ENCODE assay signal across 1 cellular context in genomic region chr20:32893878-32894483, GRCh38.
TF ChIP-seq lines count a peak whose summit lies in the region.

No MANE protein-coding gene starts in this region.

TF ChIP-seq in HepG2, 621 proteins besides CTCF, POLR2A, EP300 and RAD21 (continued from another document and continues in another):
- TF ChIP-seq, protein P1, sequence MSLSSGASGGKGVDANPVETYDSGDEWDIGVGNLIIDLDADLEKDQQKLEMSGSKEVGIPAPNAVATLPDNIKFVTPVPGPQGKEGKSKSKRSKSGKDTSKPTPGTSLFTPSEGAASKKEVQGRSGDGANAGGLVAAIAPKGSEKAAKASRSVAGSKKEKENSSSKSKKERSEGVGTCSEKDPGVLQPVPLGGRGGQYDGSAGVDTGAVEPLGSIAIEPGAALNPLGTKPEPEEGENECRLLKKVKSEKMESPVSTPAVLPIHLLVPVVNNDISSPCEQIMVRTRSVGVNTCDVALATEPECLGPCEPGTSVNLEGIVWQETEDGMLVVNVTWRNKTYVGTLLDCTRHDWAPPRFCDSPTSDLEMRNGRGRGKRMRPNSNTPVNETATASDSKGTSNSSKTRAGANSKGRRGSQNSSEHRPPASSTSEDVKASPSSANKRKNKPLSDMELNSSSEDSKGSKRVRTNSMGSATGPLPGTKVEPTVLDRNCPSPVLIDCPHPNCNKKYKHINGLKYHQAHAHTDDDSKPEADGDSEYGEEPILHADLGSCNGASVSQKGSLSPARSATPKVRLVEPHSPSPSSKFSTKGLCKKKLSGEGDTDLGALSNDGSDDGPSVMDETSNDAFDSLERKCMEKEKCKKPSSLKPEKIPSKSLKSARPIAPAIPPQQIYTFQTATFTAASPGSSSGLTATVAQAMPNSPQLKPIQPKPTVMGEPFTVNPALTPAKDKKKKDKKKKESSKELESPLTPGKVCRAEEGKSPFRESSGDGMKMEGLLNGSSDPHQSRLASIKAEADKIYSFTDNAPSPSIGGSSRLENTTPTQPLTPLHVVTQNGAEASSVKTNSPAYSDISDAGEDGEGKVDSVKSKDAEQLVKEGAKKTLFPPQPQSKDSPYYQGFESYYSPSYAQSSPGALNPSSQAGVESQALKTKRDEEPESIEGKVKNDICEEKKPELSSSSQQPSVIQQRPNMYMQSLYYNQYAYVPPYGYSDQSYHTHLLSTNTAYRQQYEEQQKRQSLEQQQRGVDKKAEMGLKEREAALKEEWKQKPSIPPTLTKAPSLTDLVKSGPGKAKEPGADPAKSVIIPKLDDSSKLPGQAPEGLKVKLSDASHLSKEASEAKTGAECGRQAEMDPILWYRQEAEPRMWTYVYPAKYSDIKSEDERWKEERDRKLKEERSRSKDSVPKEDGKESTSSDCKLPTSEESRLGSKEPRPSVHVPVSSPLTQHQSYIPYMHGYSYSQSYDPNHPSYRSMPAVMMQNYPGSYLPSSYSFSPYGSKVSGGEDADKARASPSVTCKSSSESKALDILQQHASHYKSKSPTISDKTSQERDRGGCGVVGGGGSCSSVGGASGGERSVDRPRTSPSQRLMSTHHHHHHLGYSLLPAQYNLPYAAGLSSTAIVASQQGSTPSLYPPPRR (CRISPR knock-in tag; IDR thresholded peaks at IDR 0.05; ENCODE audit: borderline replicate concordance) = no peak
- no peak for TF ChIP-seq RCOR2 (CRISPR knock-in tag; IDR thresholded peaks at IDR 0.05)
- TF ChIP-seq ZSCAN29 (CRISPR knock-in tag; conservative IDR thresholded peaks at IDR 0.05) = no peak
- TF ChIP-seq, protein P2, sequence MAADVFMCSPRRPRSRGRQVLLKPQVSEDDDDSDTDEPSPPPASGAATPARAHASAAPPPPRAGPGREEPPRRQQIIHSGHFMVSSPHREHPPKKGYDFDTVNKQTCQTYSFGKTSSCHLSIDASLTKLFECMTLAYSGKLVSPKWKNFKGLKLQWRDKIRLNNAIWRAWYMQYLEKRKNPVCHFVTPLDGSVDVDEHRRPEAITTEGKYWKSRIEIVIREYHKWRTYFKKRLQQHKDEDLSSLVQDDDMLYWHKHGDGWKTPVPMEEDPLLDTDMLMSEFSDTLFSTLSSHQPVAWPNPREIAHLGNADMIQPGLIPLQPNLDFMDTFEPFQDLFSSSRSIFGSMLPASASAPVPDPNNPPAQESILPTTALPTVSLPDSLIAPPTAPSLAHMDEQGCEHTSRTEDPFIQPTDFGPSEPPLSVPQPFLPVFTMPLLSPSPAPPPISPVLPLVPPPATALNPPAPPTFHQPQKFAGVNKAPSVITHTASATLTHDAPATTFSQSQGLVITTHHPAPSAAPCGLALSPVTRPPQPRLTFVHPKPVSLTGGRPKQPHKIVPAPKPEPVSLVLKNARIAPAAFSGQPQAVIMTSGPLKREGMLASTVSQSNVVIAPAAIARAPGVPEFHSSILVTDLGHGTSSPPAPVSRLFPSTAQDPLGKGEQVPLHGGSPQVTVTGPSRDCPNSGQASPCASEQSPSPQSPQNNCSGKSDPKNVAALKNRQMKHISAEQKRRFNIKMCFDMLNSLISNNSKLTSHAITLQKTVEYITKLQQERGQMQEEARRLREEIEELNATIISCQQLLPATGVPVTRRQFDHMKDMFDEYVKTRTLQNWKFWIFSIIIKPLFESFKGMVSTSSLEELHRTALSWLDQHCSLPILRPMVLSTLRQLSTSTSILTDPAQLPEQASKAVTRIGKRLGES (CRISPR knock-in tag; IDR thresholded peaks at IDR 0.05; ENCODE audit: borderline replicate concordance) = no peak
- TF ChIP-seq POLR2AphosphoS5 (IDR thresholded peaks at IDR 0.05; ENCODE audit: low read depth, low read length) = no peak
- TF ChIP-seq ZNF460 (CRISPR knock-in tag; IDR thresholded peaks at IDR 0.05; ENCODE audit: borderline replicate concordance) = no peak
- no peak for TF ChIP-seq TOPORS (CRISPR knock-in tag; IDR thresholded peaks at IDR 0.05)
- no peak for TF ChIP-seq NONO (IDR thresholded peaks at IDR 0.05)
- TF ChIP-seq NONO (CRISPR knock-in tag; conservative IDR thresholded peaks at IDR 0.05) = 0 out of 2 replicates have a peak, but pooled peaks have one; percentile 49
- no peak for TF ChIP-seq ZBTB43 (CRISPR knock-in tag; conservative IDR thresholded peaks at IDR 0.05)
- peak; percentile 35; the same call in 1 of the 2 replicates for TF ChIP-seq ZNF225 (CRISPR knock-in tag; IDR thresholded peaks at IDR 0.05)
- no peak for TF ChIP-seq EED (CRISPR knock-in tag; IDR thresholded peaks at IDR 0.05)
- TF ChIP-seq ZFX (CRISPR knock-in tag; IDR thresholded peaks at IDR 0.05; ENCODE audit: low read depth) = peak; percentile 58
- TF ChIP-seq ZBTB1 (CRISPR knock-in tag; IDR thresholded peaks at IDR 0.05; ENCODE audit: borderline replicate concordance) = no peak
- TF ChIP-seq, protein P3, sequence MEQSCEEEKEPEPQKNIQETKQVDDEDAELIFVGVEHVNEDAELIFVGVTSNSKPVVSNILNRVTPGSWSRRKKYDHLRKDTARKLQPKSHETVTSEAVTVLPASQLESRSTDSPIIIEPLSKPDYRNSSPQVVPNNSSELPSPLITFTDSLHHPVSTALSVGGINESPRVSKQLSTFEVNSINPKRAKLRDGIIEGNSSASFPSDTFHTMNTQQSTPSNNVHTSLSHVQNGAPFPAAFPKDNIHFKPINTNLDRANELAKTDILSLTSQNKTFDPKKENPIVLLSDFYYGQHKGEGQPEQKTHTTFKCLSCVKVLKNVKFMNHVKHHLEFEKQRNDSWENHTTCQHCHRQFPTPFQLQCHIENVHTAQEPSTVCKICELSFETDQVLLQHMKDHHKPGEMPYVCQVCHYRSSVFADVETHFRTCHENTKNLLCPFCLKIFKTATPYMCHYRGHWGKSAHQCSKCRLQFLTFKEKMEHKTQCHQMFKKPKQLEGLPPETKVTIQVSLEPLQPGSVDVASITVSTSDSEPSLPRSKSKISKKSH (CRISPR knock-in tag; IDR thresholded peaks at IDR 0.05; ENCODE audit: borderline replicate concordance) = peak; percentile 51; the same call in 1 of the 2 replicates
- 0 out of 2 replicates have a peak, but pooled peaks have one; percentile 44 for TF ChIP-seq ZGPAT (CRISPR knock-in tag; IDR thresholded peaks at IDR 0.05)
- no peak for TF ChIP-seq PRPF4 (IDR thresholded peaks at IDR 0.05; ENCODE audit: low read depth, low read length, poor library complexity, severe bottlenecking)
- no peak for TF ChIP-seq ZNF337 (CRISPR knock-in tag; IDR thresholded peaks at IDR 0.05; ENCODE audit: borderline replicate concordance, low read depth)
- TF ChIP-seq AKAP8 (CRISPR knock-in tag; IDR thresholded peaks at IDR 0.05) = peak; percentile 43; the same call in 1 of the 2 replicates
- peak; percentile 89; the same call in 1 of the 2 replicates for TF ChIP-seq ZNF550 (CRISPR knock-in tag; IDR thresholded peaks at IDR 0.05; ENCODE audit: borderline replicate concordance)
- no peak for TF ChIP-seq ZNF275 (CRISPR knock-in tag; IDR thresholded peaks at IDR 0.05; ENCODE audit: borderline replicate concordance)
- TF ChIP-seq, protein P4, sequence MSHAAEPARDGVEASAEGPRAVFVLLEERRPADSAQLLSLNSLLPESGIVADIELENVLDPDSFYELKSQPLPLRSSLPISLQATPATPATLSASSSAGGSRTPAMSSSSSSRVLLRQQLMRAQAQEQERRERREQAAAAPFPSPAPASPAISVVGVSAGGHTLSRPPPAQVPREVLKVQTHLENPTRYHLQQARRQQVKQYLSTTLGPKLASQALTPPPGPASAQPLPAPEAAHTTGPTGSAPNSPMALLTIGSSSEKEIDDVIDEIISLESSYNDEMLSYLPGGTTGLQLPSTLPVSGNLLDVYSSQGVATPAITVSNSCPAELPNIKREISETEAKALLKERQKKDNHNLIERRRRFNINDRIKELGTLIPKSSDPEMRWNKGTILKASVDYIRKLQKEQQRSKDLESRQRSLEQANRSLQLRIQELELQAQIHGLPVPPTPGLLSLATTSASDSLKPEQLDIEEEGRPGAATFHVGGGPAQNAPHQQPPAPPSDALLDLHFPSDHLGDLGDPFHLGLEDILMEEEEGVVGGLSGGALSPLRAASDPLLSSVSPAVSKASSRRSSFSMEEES (CRISPR knock-in tag; IDR thresholded peaks at IDR 0.05) = no peak
- TF ChIP-seq THRA (CRISPR knock-in tag; IDR thresholded peaks at IDR 0.05; ENCODE audit: borderline replicate concordance) = 0 out of 2 replicates have a peak, but pooled peaks have one; percentile 13
- TF ChIP-seq KLF15 (CRISPR knock-in tag; IDR thresholded peaks at IDR 0.05; ENCODE audit: borderline replicate concordance) = no peak
- peak; percentile 13; the same call in 1 of the 2 replicates for TF ChIP-seq MXD3 (CRISPR knock-in tag; IDR thresholded peaks at IDR 0.05)
- TF ChIP-seq ARHGAP35 (CRISPR knock-in tag; IDR thresholded peaks at IDR 0.05; ENCODE audit: borderline replicate concordance) = 0 out of 2 replicates have a peak, but pooled peaks have one; percentile 51
- peak; percentile 84 for TF ChIP-seq STAG1 (CRISPR knock-in tag; IDR thresholded peaks at IDR 0.05)
- TF ChIP-seq GTF3A (CRISPR knock-in tag; conservative IDR thresholded peaks at IDR 0.05) = no peak
- TF ChIP-seq MIER3 (CRISPR knock-in tag; IDR thresholded peaks at IDR 0.05; ENCODE audit: borderline replicate concordance) = no peak
- TF ChIP-seq ZNF660 (CRISPR knock-in tag; IDR thresholded peaks at IDR 0.05; ENCODE audit: borderline replicate concordance, low read depth) = no peak
- TF ChIP-seq ELF4 (CRISPR knock-in tag; IDR thresholded peaks at IDR 0.05; ENCODE audit: borderline replicate concordance) = no peak
- no peak for TF ChIP-seq ERF (CRISPR knock-in tag; IDR thresholded peaks at IDR 0.05)
- TF ChIP-seq, protein P5, sequence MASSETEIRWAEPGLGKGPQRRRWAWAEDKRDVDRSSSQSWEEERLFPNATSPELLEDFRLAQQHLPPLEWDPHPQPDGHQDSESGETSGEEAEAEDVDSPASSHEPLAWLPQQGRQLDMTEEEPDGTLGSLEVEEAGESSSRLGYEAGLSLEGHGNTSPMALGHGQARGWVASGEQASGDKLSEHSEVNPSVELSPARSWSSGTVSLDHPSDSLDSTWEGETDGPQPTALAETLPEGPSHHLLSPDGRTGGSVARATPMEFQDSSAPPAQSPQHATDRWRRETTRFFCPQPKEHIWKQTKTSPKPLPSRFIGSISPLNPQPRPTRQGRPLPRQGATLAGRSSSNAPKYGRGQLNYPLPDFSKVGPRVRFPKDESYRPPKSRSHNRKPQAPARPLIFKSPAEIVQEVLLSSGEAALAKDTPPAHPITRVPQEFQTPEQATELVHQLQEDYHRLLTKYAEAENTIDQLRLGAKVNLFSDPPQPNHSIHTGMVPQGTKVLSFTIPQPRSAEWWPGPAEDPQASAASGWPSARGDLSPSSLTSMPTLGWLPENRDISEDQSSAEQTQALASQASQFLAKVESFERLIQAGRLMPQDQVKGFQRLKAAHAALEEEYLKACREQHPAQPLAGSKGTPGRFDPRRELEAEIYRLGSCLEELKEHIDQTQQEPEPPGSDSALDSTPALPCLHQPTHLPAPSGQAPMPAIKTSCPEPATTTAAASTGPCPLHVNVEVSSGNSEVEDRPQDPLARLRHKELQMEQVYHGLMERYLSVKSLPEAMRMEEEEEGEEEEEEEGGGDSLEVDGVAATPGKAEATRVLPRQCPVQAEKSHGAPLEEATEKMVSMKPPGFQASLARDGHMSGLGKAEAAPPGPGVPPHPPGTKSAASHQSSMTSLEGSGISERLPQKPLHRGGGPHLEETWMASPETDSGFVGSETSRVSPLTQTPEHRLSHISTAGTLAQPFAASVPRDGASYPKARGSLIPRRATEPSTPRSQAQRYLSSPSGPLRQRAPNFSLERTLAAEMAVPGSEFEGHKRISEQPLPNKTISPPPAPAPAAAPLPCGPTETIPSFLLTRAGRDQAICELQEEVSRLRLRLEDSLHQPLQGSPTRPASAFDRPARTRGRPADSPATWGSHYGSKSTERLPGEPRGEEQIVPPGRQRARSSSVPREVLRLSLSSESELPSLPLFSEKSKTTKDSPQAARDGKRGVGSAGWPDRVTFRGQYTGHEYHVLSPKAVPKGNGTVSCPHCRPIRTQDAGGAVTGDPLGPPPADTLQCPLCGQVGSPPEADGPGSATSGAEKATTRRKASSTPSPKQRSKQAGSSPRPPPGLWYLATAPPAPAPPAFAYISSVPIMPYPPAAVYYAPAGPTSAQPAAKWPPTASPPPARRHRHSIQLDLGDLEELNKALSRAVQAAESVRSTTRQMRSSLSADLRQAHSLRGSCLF (CRISPR knock-in tag; IDR thresholded peaks at IDR 0.05; ENCODE audit: borderline replicate concordance) = no peak
- 0 out of 2 replicates have a peak, but pooled peaks have one; percentile 82 for TF ChIP-seq AHR (CRISPR knock-in tag; IDR thresholded peaks at IDR 0.05)
- peak; percentile 61; the same call in 1 of the 2 replicates for TF ChIP-seq ZNF768 (CRISPR knock-in tag; IDR thresholded peaks at IDR 0.05)
